In the genomic region with DNA sequence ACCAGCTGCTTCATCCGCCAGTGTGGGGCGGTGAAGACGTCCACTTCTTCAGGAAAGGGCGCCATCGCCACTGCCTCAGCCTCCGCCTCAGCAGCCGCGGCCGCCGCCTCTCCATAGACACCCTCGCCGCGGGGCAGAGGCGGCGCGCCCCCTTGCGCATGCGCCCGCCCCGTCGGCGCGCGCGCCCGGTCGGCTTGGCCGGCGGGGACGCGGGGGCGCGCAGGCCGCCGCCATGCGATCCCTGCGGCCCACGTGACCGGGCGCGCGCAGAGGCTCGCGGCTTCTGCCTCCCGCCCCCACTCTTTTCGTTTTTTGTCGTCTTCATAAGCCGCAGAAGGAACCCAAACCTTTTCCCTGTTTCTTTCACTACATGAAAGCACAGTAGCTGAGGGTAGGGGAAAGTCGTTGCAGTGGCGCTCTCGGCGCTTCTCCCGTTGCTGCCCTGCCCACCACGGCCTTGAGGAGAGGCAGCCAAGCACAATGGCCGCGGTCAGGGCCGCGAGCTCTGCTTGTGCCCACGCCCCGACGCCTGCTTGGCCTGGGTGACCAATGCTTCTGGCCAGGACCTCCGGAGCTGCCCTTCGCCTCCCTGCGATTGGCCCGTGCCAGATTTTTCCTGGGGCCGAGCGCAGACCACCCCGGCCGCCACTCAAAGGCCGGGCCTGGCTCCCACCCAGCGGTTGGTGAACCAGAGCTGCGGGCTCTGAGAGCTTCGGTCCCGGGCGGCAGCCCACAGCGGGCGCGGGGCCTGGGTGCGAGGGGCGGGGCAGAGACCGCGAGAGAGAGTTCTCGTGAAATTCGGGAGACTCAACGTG, we compare ENCODE assay signal across 8 cellular contexts. TPM values are rescaled to one million over a fixed set of nuclear protein-coding genes. Genes with fewer than 3 reads are reported as not detected.
DNase-seq lines count a peak whose midpoint lies in the region; TF ChIP-seq lines count a peak whose summit lies in the region.

Gene FBXL5 (minus strand): TSS at position 135 of the 815 bp plus-strand sequence. CDS start 70 bp downstream, at position 65.

- H4K20me1 ChIP-seq in Loucy (ENCODE audit: insufficient read depth, low read length, poor library complexity, severe bottlenecking), result peaks cover 32% of the 10 kb centered on the region
- peaks cover 10% of the 10 kb centered on the region for H4K20me1 ChIP-seq in osteoblast (ENCODE audit: insufficient read depth, low read length)

- H3K36me3 Mint-ChIP-seq in activated naive CD4-positive, alpha-beta T cell treated with anti-CD3 and anti-CD28 coated beads, Interleukin-2, amount 10 ng/mL, durations not matched to agents 7 days and 5 days, result peaks cover 12% of the 10 kb centered on the region

- H3K79me2 ChIP-seq in Loucy (ENCODE audit: insufficient read depth, low read length) (peaks cover 55% of the 10 kb centered on the region), osteoblast (ENCODE audit: insufficient read depth, low read length) (peaks cover 47% of the 10 kb centered on the region)

- intact Hi-C loops in testis (cut with DNase I; ENCODE audit: low total_unique reads), result no loop called here

- H3K9me3 Mint-ChIP-seq in activated naive CD4-positive, alpha-beta T cell treated with anti-CD3 and anti-CD28 coated beads, Interleukin-2, amount 10 ng/mL, durations not matched to agents 7 days and 5 days, result no peaks in the 10 kb centered on the region

- no peak for TF ChIP-seq CTCF in Loucy (conservative IDR thresholded peaks at IDR 0.05; ENCODE audit: low read length)
- no peak for TF ChIP-seq CTCF in osteoblast (IDR thresholded peaks at IDR 0.05; ENCODE audit: extremely low read depth, low read depth, low read length)
- peak in 1 of 3 experiments; percentile 27 for TF ChIP-seq CTCF in testis (IDR thresholded peaks at IDR 0.05)

- no peak for TF ChIP-seq POLR2A in testis (IDR thresholded peaks at IDR 0.05)

- peak within 1 kb of the TSS; percentile 97 for H3K27ac Mint-ChIP-seq in activated naive CD4-positive, alpha-beta T cell treated with anti-CD3 and anti-CD28 coated beads, Interleukin-2, amount 10 ng/mL, durations not matched to agents 7 days and 5 days

- peaks cover 56% of the 10 kb centered on the region for H3K4me1 ChIP-seq in Loucy (ENCODE audit: insufficient read depth, low read length, poor library complexity, severe bottlenecking)
- H3K4me1 ChIP-seq in osteoblast (ENCODE audit: insufficient read depth, low read length), result peaks cover 46% of the 10 kb centered on the region
- H3K4me1 ChIP-seq in testis, result peaks cover 35% of the 10 kb centered on the region

- DNase-seq in GDM1 (lab: John Stamatoyannopoulos, UW) (peak; percentile 85), H7 (peak; percentile 97), SK-N-MC (ENCODE audit: low read depth, low spot score) (no peak), globus pallidus (ENCODE audit: low spot score) (peak; percentile 87), osteoblast (ENCODE audit: insufficient read length, low spot score, missing footprints) (peak; percentile 99), testis (peak; percentile 85)
- DNase-seq in activated naive CD4-positive, alpha-beta T cell treated with anti-CD3 and anti-CD28 coated beads, Interleukin-2, amount 10 ng/mL, durations not matched to agents 7 days and 5 days, result peak; percentile 80

- CTCF ChIA-PET in activated naive CD4-positive, alpha-beta T cell treated with anti-CD3 and anti-CD28 coated beads, Interleukin-2, amount 10 ng/mL, durations not matched to agents 7 days and 5 days (lab: Charles Lee), result interaction anchor here (2.3 kb wide), 1 partner anchor 27 kb away, joined by 7 read pairs; the partner anchor contains the start of gene FAM200B

- H3K27me3 ChIP-seq in H7 (ENCODE audit: control insufficient read depth, insufficient read depth, low read length), result no peaks in the 10 kb centered on the region
- H3K27me3 ChIP-seq in Loucy (ENCODE audit: insufficient read depth, low read length, poor library complexity, severe bottlenecking), result no peaks in the 10 kb centered on the region
- no peaks in the 10 kb centered on the region for H3K27me3 ChIP-seq in osteoblast (ENCODE audit: insufficient read depth, low read length)
- no peaks in the 10 kb centered on the region for H3K27me3 ChIP-seq in testis

- H3K9ac ChIP-seq in Loucy (ENCODE audit: low read depth, low read length, poor library complexity, severe bottlenecking) (peak within 1 kb of the TSS; percentile 100), SK-N-MC (ENCODE audit: insufficient read length) (peak within 1 kb of the TSS; percentile 85)

- peak within 1 kb of the TSS; percentile 99 for H3K4me3 Mint-ChIP-seq in activated naive CD4-positive, alpha-beta T cell treated with anti-CD3 and anti-CD28 coated beads, Interleukin-2, amount 10 ng/mL, durations not matched to agents 7 days and 5 days

- no peaks in the 10 kb centered on the region for H3K9me2 ChIP-seq in Loucy (replicated peaks; ENCODE audit: low read depth, low read length)

- H3K4me1 Mint-ChIP-seq in activated naive CD4-positive, alpha-beta T cell treated with anti-CD3 and anti-CD28 coated beads, Interleukin-2, amount 10 ng/mL, durations not matched to agents 7 days and 5 days, result peaks cover 49% of the 10 kb centered on the region

- 0 to 1% methylated on average over 20 to 85 of the region's 85 CpGs for WGBS in testis, 2 donors

- 0 out of 2 replicates have a peak, but pooled peaks cover 4% of the 10 kb centered on the region for H3F3A ChIP-seq in Loucy (ENCODE audit: low read depth)

- no peaks in the 10 kb centered on the region for H3K36me3 ChIP-seq in H7 (replicated peaks; ENCODE audit: control insufficient read depth, insufficient read depth, low read length)
- no peaks in the 10 kb centered on the region for H3K36me3 ChIP-seq in Loucy (ENCODE audit: insufficient read depth, low read length)
- no peaks in the 10 kb centered on the region for H3K36me3 ChIP-seq in SK-N-MC (ENCODE audit: insufficient read depth, low read length)
- no peaks in the 10 kb centered on the region for H3K36me3 ChIP-seq in osteoblast (ENCODE audit: insufficient read depth, low read length)
- no peaks in the 10 kb centered on the region for H3K36me3 ChIP-seq in testis (ENCODE audit: low read depth, missing control alignments)

- peak within 1 kb of the TSS; percentile 86 for H3K4me3 ChIP-seq in H7 (ENCODE audit: insufficient read depth, low read depth, low read length)
- H3K4me3 ChIP-seq in Loucy (ENCODE audit: low read length, poor library complexity, severe bottlenecking), result peak within 1 kb of the TSS; percentile 77
- H3K4me3 ChIP-seq in SK-N-MC, result peak within 1 kb of the TSS; percentile 87
- peak within 1 kb of the TSS; percentile 85 for H3K4me3 ChIP-seq in osteoblast (ENCODE audit: insufficient read depth, low read length)
- H3K4me3 ChIP-seq in testis, result peak within 1 kb of the TSS; percentile 87 to 89

- H3K4me2 ChIP-seq in Loucy (ENCODE audit: low read depth, low read length, poor library complexity, severe bottlenecking) (peak within 1 kb of the TSS; percentile 93), osteoblast (ENCODE audit: insufficient read depth, low read length) (peak within 1 kb of the TSS; percentile 94)

- no peaks in the 10 kb centered on the region for H3K27me3 Mint-ChIP-seq in activated naive CD4-positive, alpha-beta T cell treated with anti-CD3 and anti-CD28 coated beads, Interleukin-2, amount 10 ng/mL, durations not matched to agents 7 days and 5 days

- H2AFZ ChIP-seq in Loucy (ENCODE audit: low read length) (peak within 1 kb of the TSS; percentile 93), osteoblast (ENCODE audit: low read length) (peak within 1 kb of the TSS; percentile 94)

- peak within 1 kb of the TSS; percentile 88 for H3K27ac ChIP-seq in SK-N-MC
- H3K27ac ChIP-seq in osteoblast (ENCODE audit: low read depth, low read length), result peak within 1 kb of the TSS; percentile 97
- H3K27ac ChIP-seq in testis, result peak within 1 kb of the TSS; percentile 97 to 99

- no peaks in the 10 kb centered on the region for H3K9me3 ChIP-seq in Loucy (ENCODE audit: insufficient read depth, low read depth, low read length)
- no peaks in the 10 kb centered on the region for H3K9me3 ChIP-seq in SK-N-MC (ENCODE audit: low read depth, low read length)
- H3K9me3 ChIP-seq in osteoblast (ENCODE audit: low read depth, low read length), result no peaks in the 10 kb centered on the region
- H3K9me3 ChIP-seq in testis, result no peaks in the 10 kb centered on the region

RNA-seq across cellular contexts. Expression of gene FBXL5, which starts in this region (rescaled TPM):
- 80.8 and 91.6 TPM in 2 replicates for total RNA-seq in H7 (2014; rRNA removed; shearing (Covaris generic))
- total RNA-seq in osteoblast (108 and 110 TPM in 2 replicates), testis (100 to 1,000 TPM; 149 to 153 TPM)
- 162 TPM for polyA plus RNA-seq in testis (ENCODE audit: insufficient read depth, low read depth, low replicate concordance)
